12 cellular contexts compared by ENCODE assay signal in genomic region chr7:50781371-50781770, GRCh38. TPM values are rescaled to one million over a fixed set of nuclear protein-coding genes. Genes with fewer than 3 reads are reported as not detected.
DNase-seq lines count a peak whose midpoint lies in the region; ATAC-seq and TF ChIP-seq lines count a peak whose summit lies in the region.
"Had no signal": no experiment of that assay in that cellular context is flagged by ENCODE, and none has a peak within 500 bp of the region (broad histone marks: within the 10 kb centered on the region; RNA-seq: fewer than 3 reads in every experiment).

No MANE protein-coding gene starts in this region.

- intact Hi-C loops in mammary epithelial cell (cut with micrococcal nuclease) = loop anchor here (5.0 kb wide), 1 partner anchor 361 kb away; no protein-coding TSS in a partner anchor

- ATAC-seq in HG02798 (IDR thresholded peaks at IDR 0.05; ENCODE audit: poor library complexity, unreplicated experiment) = no peak
- ATAC-seq in HG03571 (IDR thresholded peaks at IDR 0.05; ENCODE audit: unreplicated experiment) = no peak

- CTCF ChIA-PET in mammary epithelial cell (lab: Charles Lee; ENCODE audit: low non-redundant PET) = no interaction called here

- no peak overlapping the region for H3K9ac ChIP-seq in mammary epithelial cell (ENCODE audit: insufficient read depth, low read length)

- no peak for TF ChIP-seq CTCF in mammary epithelial cell (conservative IDR thresholded peaks at IDR 0.05 in 1 of 2, IDR thresholded peaks at IDR 0.05 in 1 of 2; ENCODE audit: extremely low read depth in 1 of 2, insufficient read depth in 1 of 2, low read depth in 1 of 2, low read length in 2 of 2)

- dilution Hi-C loops in mammary epithelial cell (cut with HindIII; ENCODE audit: low sequenced_read_pairs) = no loop called here

- peaks cover 2% of the 10 kb centered on the region for H4K20me1 ChIP-seq in mammary epithelial cell (ENCODE audit: insufficient read depth, low read length)

- peaks cover 3% of the 10 kb centered on the region for H3K27me3 ChIP-seq in mammary epithelial cell (ENCODE audit: insufficient read depth, low read length)
- H3K27me3 ChIP-seq: upper lobe of right lung had no signal

- H3K79me2 ChIP-seq in mammary epithelial cell (ENCODE audit: insufficient read depth, low read length) = peaks cover 5% of the 10 kb centered on the region

- in situ Hi-C loops in mammary epithelial cell (cut with MboI; ENCODE audit: low sequenced_read_pairs in 2 of 2) = no loop called here

- 50% methylated on average over 16 of the region's 18 CpGs for WGBS in mammary epithelial cell (ENCODE audit: low coverage, missing lambda C conversion rate)

- no peak overlapping the region for H2AFZ ChIP-seq in mammary epithelial cell (ENCODE audit: low read depth, low read length)

- no peak overlapping the region for H3K27ac ChIP-seq in mammary epithelial cell (ENCODE audit: insufficient read depth, low read depth, low read length)
- H3K27ac ChIP-seq: upper lobe of right lung had no signal

- no peaks in the 10 kb centered on the region for H3K9me3 ChIP-seq in mammary epithelial cell (replicated peaks; ENCODE audit: insufficient read depth, low read length)
- H3K9me3 ChIP-seq: upper lobe of right lung had no signal

- BruUV-seq in mammary epithelial cell (replicated peaks; lab: Mats Ljungman, UMichigan) = no TSS peak

- peak overlapping the region; percentile 10 for H3K4me2 ChIP-seq in mammary epithelial cell (ENCODE audit: insufficient read depth, low read depth, low read length)

- no peaks in the 10 kb centered on the region for H3K4me1 ChIP-seq in mammary epithelial cell (ENCODE audit: insufficient read depth, low read length)

- H3K4me3 ChIP-seq in mammary epithelial cell (replicated peaks in 1 of 3; ENCODE audit: insufficient read depth in 1 of 3, low read depth in 2 of 3, low read length in 3 of 3) = no peak overlapping the region

- DNase-seq in D341Med (ENCODE audit: low spot score) = peak; percentile 71
- DNase-seq in NCI-H82 (lab: John Stamatoyannopoulos, UW) = peak; percentile 58
- no peak for DNase-seq in mammary epithelial cell
- peak in 31 of 56 donors; percentile 9 to 59 (median 28) for DNase-seq in nucleus accumbens (lab: John Stamatoyannopoulos, UW)
- DNase-seq in MV-4-11 (lab: John Stamatoyannopoulos, UW) = no peak
- DNase-seq in AML-193 (lab: John Stamatoyannopoulos, UW) = no peak
- DNase-seq: activated B cell treated with CpG ODN at 0.5 μM for 24 hours, IMR-90, kidney glomerular epithelial cell, upper lobe of right lung had no signal

- H3K36me3 ChIP-seq in mammary epithelial cell (ENCODE audit: insufficient read depth, low read length) = no peaks in the 10 kb centered on the region
- H3K36me3 ChIP-seq: upper lobe of right lung had no signal

RNA-seq across cellular contexts. Expression of gene GRB10, which starts 1.3 kb away (rescaled TPM):
- 10 to 100 TPM; 28.4 to 48.7 TPM for total RNA-seq in mammary epithelial cell
- polyA plus RNA-seq in mammary epithelial cell = 3.3 TPM
- 10.9 TPM for polyA minus RNA-seq in mammary epithelial cell
- total RNA-seq: activated B cell treated with CpG ODN at 0.5 μM for 24 hours had no signal

Comparison
In these comparisons a context has a peak if more than half of its experiments do, and no peak if none do; other contexts are left out.
1. DNase-seq: peak in D341Med (single experiment), NCI-H82 (single experiment) and nucleus accumbens (31 of 56); none in mammary epithelial cell (single experiment), MV-4-11 (single experiment) and AML-193 (0 of 2).